20 cellular contexts compared by ENCODE assay signal in genomic region chrX:112641449-112641848, GRCh38. TPM values are rescaled to one million over a fixed set of nuclear protein-coding genes. Genes with fewer than 3 reads are reported as not detected.
DNase-seq lines count a peak whose midpoint lies in the region; ATAC-seq, FAIRE-seq and TF ChIP-seq lines count a peak whose summit lies in the region.
"Had no signal": no experiment of that assay in that cellular context is flagged by ENCODE, and none has a peak within 500 bp of the region (broad histone marks: within the 10 kb centered on the region; RNA-seq: fewer than 3 reads in every experiment).

No MANE protein-coding gene starts in this region.

- peaks cover 15% of the 10 kb centered on the region for H3K4me1 Mint-ChIP-seq in chondrocyte (ENCODE audit: low read depth)

- no peak overlapping the region for H2BK15ac ChIP-seq in H1 (ENCODE audit: low read length)

- H3K4me2 ChIP-seq in H1 (ENCODE audit: insufficient read depth in 1 of 2, low read depth in 2 of 2, low read length in 2 of 2): no peak overlapping the region
- H3K4me2 ChIP-seq: BLaER1 treated with 17β-estradiol and CSF1 and Interleukin-3, amounts not matched to agents 10 nM and 100 nM; KMS-11; neural progenitor cell; smooth muscle cell had no signal

- peak; percentile 66 for ATAC-seq in GM18867 (IDR thresholded peaks at IDR 0.05; ENCODE audit: unreplicated experiment)
- ATAC-seq in GM21515 (IDR thresholded peaks at IDR 0.05; ENCODE audit: unreplicated experiment): peak; percentile 63
- ATAC-seq in HG03039 (IDR thresholded peaks at IDR 0.05; ENCODE audit: unreplicated experiment): peak; percentile 41

- no peak overlapping the region for H3K4ac ChIP-seq in H1 (replicated peaks; ENCODE audit: insufficient read length, low read depth, low read length)

- H3K14ac ChIP-seq in H1 (ENCODE audit: insufficient read length): no peak overlapping the region

- no peak overlapping the region for H3K18ac ChIP-seq in H1 (ENCODE audit: extremely low read depth, low read length)

- TF ChIP-seq RAD21 in H1 (IDR thresholded peaks at IDR 0.05 in 1 of 2, conservative IDR thresholded peaks at IDR 0.05 in 1 of 2; ENCODE audit: low read depth in 2 of 2, low read length in 2 of 2): no peak

- 0 out of 2 replicates have a peak overlapping the region, but pooled peaks have one; percentile 80 for H2BK20ac ChIP-seq in H1 (ENCODE audit: low read length)

- H3K36me3 ChIP-seq in H1 (ENCODE audit: control insufficient read depth in 2 of 4, insufficient read depth in 4 of 4, low read length in 3 of 4) (no peaks in the 10 kb centered on the region), ovary (no peaks in the 10 kb centered on the region)
- H3K36me3 ChIP-seq: BLaER1 treated with 17β-estradiol and CSF1 and Interleukin-3, amounts not matched to agents 10 nM and 100 nM; esophagus squamous epithelium; neural progenitor cell; thoracic aorta had no signal

- 86% methylated on average over 2 of the region's 2 CpGs; no CpG with 5 or more reads in 1 of the 2 experiments for WGBS in H1 (ENCODE audit: extremely low coverage in 1 of 2, insufficient coverage in 1 of 2, insufficient read length in 1 of 2, insufficient replicate concordance in 2 of 2, low coverage in 1 of 2, low lambda C conversion rate in 2 of 2, missing lambda C conversion rate in 1 of 2), 2 experiments
- WGBS in ovary, 3 donors: 61 to 81% (median 68%) methylated on average over 2 of the region's 2 CpGs

- H3K23ac ChIP-seq in H1 (ENCODE audit: insufficient read length): no peak overlapping the region

- H2AFZ ChIP-seq in H1 (ENCODE audit: low read length): no peak overlapping the region; the same call in 1 of the 2 replicates
- H2AFZ ChIP-seq: neural progenitor cell had no signal

- no peak for TF ChIP-seq EP300 in H1 (IDR thresholded peaks at IDR 0.05; ENCODE audit: borderline replicate concordance in 1 of 2, low read depth in 2 of 2, low read length in 2 of 2)
- TF ChIP-seq EP300 in ovary (IDR thresholded peaks at IDR 0.05): no peak

- no peaks in the 10 kb centered on the region for H3K9me3 ChIP-seq in H1 (ENCODE audit: insufficient read depth in 2 of 2, low read depth in 1 of 2, low read length in 1 of 2)
- H3K9me3 ChIP-seq in ovary: no peaks in the 10 kb centered on the region
- H3K9me3 ChIP-seq: BLaER1 treated with 17β-estradiol and CSF1 and Interleukin-3, amounts not matched to agents 10 nM and 100 nM; esophagus squamous epithelium; thoracic aorta had no signal

- no peak for FAIRE-seq in H1 (lab: Jason Lieb, UNC)

- H3K27ac ChIP-seq in H1 (ENCODE audit: low read depth, low read length) (no peak overlapping the region), ovary (no peak overlapping the region)
- H3K27ac ChIP-seq: BLaER1 treated with 17β-estradiol and CSF1 and Interleukin-3, amounts not matched to agents 10 nM and 100 nM; esophagus squamous epithelium; KMS-11; neural progenitor cell; thoracic aorta had no signal

- H3K9me3 Mint-ChIP-seq in chondrocyte (ENCODE audit: low read depth): no peaks in the 10 kb centered on the region
- H3K9me3 Mint-ChIP-seq: neural progenitor cell had no signal

- no peak overlapping the region for H4K8ac ChIP-seq in H1 (ENCODE audit: extremely low read depth, insufficient read depth, low read length)

- TF ChIP-seq POLR2A in H1 (IDR thresholded peaks at IDR 0.05; ENCODE audit: control extremely low read depth in 1 of 2, low read depth in 2 of 2, low read length in 2 of 2): no peak
- TF ChIP-seq POLR2A in ovary (IDR thresholded peaks at IDR 0.05): no peak

- no peak overlapping the region for H2AK5ac ChIP-seq in H1 (ENCODE audit: low read depth, low read length)

- H3K79me1 ChIP-seq in H1 (ENCODE audit: low read depth, low read length): no peaks in the 10 kb centered on the region

- H3K23me2 ChIP-seq in H1 (ENCODE audit: low read depth, low read length): no peaks in the 10 kb centered on the region

- no peaks in the 10 kb centered on the region for H3K79me2 ChIP-seq in H1 (ENCODE audit: control insufficient read depth in 1 of 2, insufficient read depth in 2 of 2, low read length in 2 of 2)

- H2BK12ac ChIP-seq in H1 (ENCODE audit: low read depth, low read length): no peak overlapping the region

- H2BK120ac ChIP-seq in H1 (replicated peaks; ENCODE audit: low read depth, low read length): no peak overlapping the region

- intact Hi-C loops in ovary (cut with DNase I): no loop called here

- POLR2A ChIA-PET in H1 (lab: Charles Lee; ENCODE audit: partially characterized antibody): no interaction called here

- H3K27me3 ChIP-seq in H1 (replicated peaks in 1 of 4; ENCODE audit: control insufficient read depth in 3 of 4, extremely low read depth in 1 of 4, insufficient read depth in 3 of 4, low read length in 3 of 4) (no peaks in the 10 kb centered on the region; a peak in 1 of 7 replicates), ovary (no peaks in the 10 kb centered on the region)
- H3K27me3 ChIP-seq: esophagus squamous epithelium, neural progenitor cell had no signal

- H4K91ac ChIP-seq in H1 (replicated peaks; ENCODE audit: insufficient read length, low read length): no peak overlapping the region

- CTCF ChIA-PET in H1 (lab: Charles Lee; ENCODE audit: partially characterized antibody): interaction anchor here (0.7 to 2.3 kb wide), 14 partner anchors 9 to 700 kb away, joined by 3 to 7 read pairs (median 3); no protein-coding TSS in a partner anchor

- H3K36me3 Mint-ChIP-seq in chondrocyte (ENCODE audit: low read depth): no peaks in the 10 kb centered on the region
- H3K36me3 Mint-ChIP-seq: neural progenitor cell had no signal

- no peaks in the 10 kb centered on the region for H4K20me1 ChIP-seq in H1 (replicated peaks in 1 of 2; ENCODE audit: control insufficient read depth in 1 of 2, insufficient read depth in 2 of 2, low read length in 2 of 2)
- H4K20me1 ChIP-seq: BLaER1 treated with 17β-estradiol and CSF1 and Interleukin-3, amounts not matched to agents 10 nM and 100 nM had no signal

- H3K4me1 ChIP-seq in H1 (replicated peaks in 1 of 4; ENCODE audit: control insufficient read depth in 3 of 4, insufficient read depth in 4 of 4, low read length in 3 of 4) (no peaks in the 10 kb centered on the region), ovary (ENCODE audit: insufficient read depth) (no peaks in the 10 kb centered on the region)
- H3K4me1 ChIP-seq: BLaER1 treated with 17β-estradiol and CSF1 and Interleukin-3, amounts not matched to agents 10 nM and 100 nM; esophagus squamous epithelium had no signal

- H3K9ac ChIP-seq in H1 (replicated peaks in 1 of 4; ENCODE audit: extremely low read depth in 1 of 4, low read depth in 3 of 4, low read length in 3 of 4): no peak overlapping the region
- H3K9ac ChIP-seq: BLaER1 treated with 17β-estradiol and CSF1 and Interleukin-3, amounts not matched to agents 10 nM and 100 nM; KMS-11; neural progenitor cell had no signal

- no peak overlapping the region for H3K56ac ChIP-seq in H1 (replicated peaks; ENCODE audit: insufficient read length, low read depth, low read length)

- H4K5ac ChIP-seq in H1 (ENCODE audit: insufficient read length, low read depth, low read length): no peak overlapping the region

- H3K4me3 ChIP-seq in H1 (ENCODE audit: extremely low read depth in 1 of 4, insufficient read depth in 2 of 4, low read depth in 3 of 4, low read length in 4 of 4) (no peak overlapping the region), ovary (no peak overlapping the region)
- H3K4me3 ChIP-seq: BLaER1 treated with 17β-estradiol and CSF1 and Interleukin-3, amounts not matched to agents 10 nM and 100 nM; esophagus squamous epithelium; neural progenitor cell; smooth muscle cell; thoracic aorta had no signal

- peak overlapping the region; percentile 30; the same call in 1 of the 2 replicates for H2BK5ac ChIP-seq in H1 (ENCODE audit: low read depth, low read length)

- TF ChIP-seq CTCF in H1 (IDR thresholded peaks at IDR 0.05; ENCODE audit: control extremely low read depth in 1 of 3, insufficient read depth in 1 of 3, low read depth in 1 of 3, low read length in 3 of 3): no peak
- TF ChIP-seq CTCF in chondrocyte (IDR thresholded peaks at IDR 0.05): no peak
- no peak for TF ChIP-seq CTCF in ovary (IDR thresholded peaks at IDR 0.05)

- no peak overlapping the region for H3K27ac Mint-ChIP-seq in chondrocyte (ENCODE audit: unreplicated experiment)
- H3K27ac Mint-ChIP-seq: neural progenitor cell had no signal

- no peak overlapping the region for H3K4me3 Mint-ChIP-seq in chondrocyte (ENCODE audit: unreplicated experiment)
- H3K4me3 Mint-ChIP-seq: neural progenitor cell had no signal

- DNase-seq in H1 (ENCODE audit: low read depth in 1 of 2, low spot score in 2 of 2) (no peak), chondrocyte (ENCODE audit: low spot score) (no peak), ovary (no peak), cerebellum (ENCODE audit: low spot score) (no peak)
- no peak for DNase-seq in activated CD4-positive, CD25-positive, alpha-beta regulatory T cell treated with anti-CD3 and anti-CD28 coated beads, Interleukin-2, amount 50 U/mL, for 72 hours
- DNase-seq: activated CD8-positive, alpha-beta memory T cell treated with anti-CD3 and anti-CD28 coated beads, Interleukin-2, amount 50 U/mL, for 48 hours; cortex of kidney; esophagus squamous epithelium; NCI-H1436 treated with DMSO at 0.1 percent for 48 hours; NCI-H774 had no signal

- H3K27me3 Mint-ChIP-seq in chondrocyte (ENCODE audit: low read depth): no peaks in the 10 kb centered on the region

TF ChIP-seq in H1, 55 proteins besides CTCF, POLR2A, EP300 and RAD21 (continues in another document):
- TF ChIP-seq CBX8 (IDR thresholded peaks at IDR 0.05; ENCODE audit: borderline replicate concordance, low read depth, low read length) (no peak), SIN3A (conservative IDR thresholded peaks at IDR 0.05 in 1 of 2, IDR thresholded peaks at IDR 0.05 in 1 of 2; ENCODE audit: low read depth in 1 of 2, low read length in 2 of 2) (no peak), BRCA1 (IDR thresholded peaks at IDR 0.05; ENCODE audit: low read depth, low read length) (no peak), RFX5 (IDR thresholded peaks at IDR 0.05; ENCODE audit: borderline replicate concordance, low read depth, low read length) (no peak), MAX (IDR thresholded peaks at IDR 0.05) (no peak)

RNA-seq across cellular contexts. Expression of gene LHFPL1, which starts 38.3 kb away (rescaled TPM):
- total RNA-seq in H1 (2021; fragmentation: NEBNext Ultra II Directional; extraction: Animal tissue kit (Norgen Biotek cat#: 25700)): 2.0 and 2.3 TPM in 2 replicates
- 0.86 and 1.1 TPM in 2 replicates for polyA plus RNA-seq in H1 (2011; rRNA removed)
- polyA plus RNA-seq in H1 (2011; cell fraction: cytosol; rRNA removed): 1.2 TPM
- 1.3 TPM for polyA plus RNA-seq in H1 (2011; cell fraction: nucleus; rRNA removed)
- 0.76 to 1.5 TPM (median 1.1 TPM) in 4 replicates for polyA plus RNA-seq in H1 (2012, experiment 1 of 2)
- polyA plus RNA-seq in H1 (2012, experiment 2 of 2): not detected
- 0.91 TPM for polyA plus RNA-seq in H1 (2013, experiment 1 of 2)
- 0.98 TPM for polyA plus RNA-seq in H1 (2013, experiment 2 of 2)
- polyA minus RNA-seq in H1 (2011; rRNA and poly(A)+ RNA removed): 6.6 and 6.8 TPM in 2 replicates
- polyA minus RNA-seq in H1 (2011; cell fraction: cytosol; rRNA and poly(A)+ RNA removed): 2.4 TPM
- polyA minus RNA-seq in H1 (2011; cell fraction: nucleus; rRNA and poly(A)+ RNA removed): 8.3 TPM
- total RNA-seq in chondrocyte: 0.24 TPM in 1 of 3 replicates, not detected in the others
- total RNA-seq in ovary: under 1 TPM in 5 of 7 donors, not detected in 2; 0.27 to 0.66 (median 0.32) TPM
- under 1 TPM; 0.10 to 0.45 TPM for polyA plus RNA-seq in ovary
- total RNA-seq in cerebellum: 1.2 TPM
- total RNA-seq: liver had no signal
- polyA plus RNA-seq: adipose tissue, liver had no signal
